In the genomic region with DNA sequence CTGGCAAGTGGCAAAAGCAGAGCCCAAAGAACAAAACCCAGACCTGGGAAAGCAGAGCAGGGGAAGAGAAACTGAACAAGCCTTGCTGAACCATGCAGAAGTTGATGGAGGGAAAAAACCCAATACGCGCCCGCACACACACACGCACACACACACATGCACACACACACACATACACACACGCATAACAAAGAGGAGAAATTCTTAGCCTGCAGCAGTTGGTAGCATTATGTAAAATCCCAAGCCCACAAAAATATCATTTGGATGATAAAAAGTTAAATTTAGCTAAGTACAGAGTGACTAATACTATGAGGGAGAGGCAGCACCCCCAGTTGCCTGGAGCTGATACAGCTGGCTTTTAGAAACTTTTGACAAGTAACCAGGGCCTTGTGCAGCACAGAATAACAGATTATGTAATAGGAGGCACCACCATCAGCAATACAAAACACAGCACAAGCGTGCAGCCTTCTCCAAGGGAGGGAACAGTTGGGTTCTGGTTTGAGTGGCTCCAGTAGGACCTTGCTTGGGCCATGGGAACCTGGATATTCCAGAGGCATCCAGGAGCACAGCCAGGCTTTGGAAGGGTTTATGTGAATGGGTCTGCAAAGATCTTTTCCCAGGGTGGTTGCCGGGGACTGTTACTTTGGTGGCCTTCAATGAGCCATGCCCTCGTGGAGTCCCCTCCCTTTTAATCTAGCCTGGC, we compare ENCODE assay signal across 2 cellular contexts.
TF ChIP-seq lines count a peak whose summit lies in the region.

No MANE protein-coding gene starts in this region.

TF ChIP-seq in A549, 52 proteins besides CTCF, POLR2A, EP300 and RAD21 (continued from another document):
- TF ChIP-seq BHLHE40 (IDR thresholded peaks at IDR 0.05; ENCODE audit: low read depth, low read length) (no peak), HOXB5 (CRISPR knock-in tag; IDR thresholded peaks at IDR 0.05) (no peak), USF2 (IDR thresholded peaks at IDR 0.05) (no peak), JUN (IDR thresholded peaks at IDR 0.05) (no peak), CEBPB (IDR thresholded peaks at IDR 0.05) (no peak), KDM1A (IDR thresholded peaks at IDR 0.05; ENCODE audit: low read depth) (no peak), REST (IDR thresholded peaks at IDR 0.05) (no peak), ZC3H11A (IDR thresholded peaks at IDR 0.05) (no peak), NR3C1 (IDR thresholded peaks at IDR 0.05) (no peak), HOXA7 (CRISPR knock-in tag; IDR thresholded peaks at IDR 0.05) (no peak)
- TF ChIP-seq, protein P1, sequence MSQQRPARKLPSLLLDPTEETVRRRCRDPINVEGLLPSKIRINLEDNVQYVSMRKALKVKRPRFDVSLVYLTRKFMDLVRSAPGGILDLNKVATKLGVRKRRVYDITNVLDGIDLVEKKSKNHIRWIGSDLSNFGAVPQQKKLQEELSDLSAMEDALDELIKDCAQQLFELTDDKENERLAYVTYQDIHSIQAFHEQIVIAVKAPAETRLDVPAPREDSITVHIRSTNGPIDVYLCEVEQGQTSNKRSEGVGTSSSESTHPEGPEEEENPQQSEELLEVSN (IDR thresholded peaks at IDR 0.05; ENCODE audit: borderline replicate concordance, low read depth) = no peak
- TF ChIP-seq, protein P2, sequence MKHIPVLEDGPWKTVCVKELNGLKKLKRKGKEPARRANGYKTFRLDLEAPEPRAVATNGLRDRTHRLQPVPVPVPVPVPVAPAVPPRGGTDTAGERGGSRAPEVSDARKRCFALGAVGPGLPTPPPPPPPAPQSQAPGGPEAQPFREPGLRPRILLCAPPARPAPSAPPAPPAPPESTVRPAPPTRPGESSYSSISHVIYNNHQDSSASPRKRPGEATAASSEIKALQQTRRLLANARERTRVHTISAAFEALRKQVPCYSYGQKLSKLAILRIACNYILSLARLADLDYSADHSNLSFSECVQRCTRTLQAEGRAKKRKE (CRISPR knock-in tag; IDR thresholded peaks at IDR 0.05; ENCODE audit: low read depth) = no peak

TF ChIP-seq in GM12878, 131 proteins besides CTCF, POLR2A, EP300 and RAD21 (continued from another document and continues in another):
- 0 out of 2 replicates have a peak, but pooled peaks have one; percentile 12 for TF ChIP-seq MEF2A (IDR thresholded peaks at IDR 0.05; ENCODE audit: insufficient read depth, low read depth, low read length)
- TF ChIP-seq JUND (IDR thresholded peaks at IDR 0.05; ENCODE audit: low read depth, low read length) = no peak
- TF ChIP-seq, protein P3, sequence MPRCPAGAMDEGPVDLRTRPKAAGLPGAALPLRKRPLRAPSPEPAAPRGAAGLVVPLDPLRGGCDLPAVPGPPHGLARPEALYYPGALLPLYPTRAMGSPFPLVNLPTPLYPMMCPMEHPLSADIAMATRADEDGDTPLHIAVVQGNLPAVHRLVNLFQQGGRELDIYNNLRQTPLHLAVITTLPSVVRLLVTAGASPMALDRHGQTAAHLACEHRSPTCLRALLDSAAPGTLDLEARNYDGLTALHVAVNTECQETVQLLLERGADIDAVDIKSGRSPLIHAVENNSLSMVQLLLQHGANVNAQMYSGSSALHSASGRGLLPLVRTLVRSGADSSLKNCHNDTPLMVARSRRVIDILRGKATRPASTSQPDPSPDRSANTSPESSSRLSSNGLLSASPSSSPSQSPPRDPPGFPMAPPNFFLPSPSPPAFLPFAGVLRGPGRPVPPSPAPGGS (IDR thresholded peaks at IDR 0.05; ENCODE audit: borderline replicate concordance, insufficient read depth, low read depth, low read length, poor library complexity, severe bottlenecking) = no peak
- TF ChIP-seq, protein P4, sequence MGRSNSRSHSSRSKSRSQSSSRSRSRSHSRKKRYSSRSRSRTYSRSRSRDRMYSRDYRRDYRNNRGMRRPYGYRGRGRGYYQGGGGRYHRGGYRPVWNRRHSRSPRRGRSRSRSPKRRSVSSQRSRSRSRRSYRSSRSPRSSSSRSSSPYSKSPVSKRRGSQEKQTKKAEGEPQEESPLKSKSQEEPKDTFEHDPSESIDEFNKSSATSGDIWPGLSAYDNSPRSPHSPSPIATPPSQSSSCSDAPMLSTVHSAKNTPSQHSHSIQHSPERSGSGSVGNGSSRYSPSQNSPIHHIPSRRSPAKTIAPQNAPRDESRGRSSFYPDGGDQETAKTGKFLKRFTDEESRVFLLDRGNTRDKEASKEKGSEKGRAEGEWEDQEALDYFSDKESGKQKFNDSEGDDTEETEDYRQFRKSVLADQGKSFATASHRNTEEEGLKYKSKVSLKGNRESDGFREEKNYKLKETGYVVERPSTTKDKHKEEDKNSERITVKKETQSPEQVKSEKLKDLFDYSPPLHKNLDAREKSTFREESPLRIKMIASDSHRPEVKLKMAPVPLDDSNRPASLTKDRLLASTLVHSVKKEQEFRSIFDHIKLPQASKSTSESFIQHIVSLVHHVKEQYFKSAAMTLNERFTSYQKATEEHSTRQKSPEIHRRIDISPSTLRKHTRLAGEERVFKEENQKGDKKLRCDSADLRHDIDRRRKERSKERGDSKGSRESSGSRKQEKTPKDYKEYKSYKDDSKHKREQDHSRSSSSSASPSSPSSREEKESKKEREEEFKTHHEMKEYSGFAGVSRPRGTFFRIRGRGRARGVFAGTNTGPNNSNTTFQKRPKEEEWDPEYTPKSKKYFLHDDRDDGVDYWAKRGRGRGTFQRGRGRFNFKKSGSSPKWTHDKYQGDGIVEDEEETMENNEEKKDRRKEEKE (IDR thresholded peaks at IDR 0.05) = no peak
- TF ChIP-seq ZSCAN29 (IDR thresholded peaks at IDR 0.05) = no peak
- TF ChIP-seq SRF (IDR thresholded peaks at IDR 0.05; ENCODE audit: low read depth in 2 of 2, low read length in 2 of 2) = no peak
- no peak for TF ChIP-seq TBL1XR1 (IDR thresholded peaks at IDR 0.05; ENCODE audit: low read depth, low read length)
- peak; percentile 77 for TF ChIP-seq NBN (IDR thresholded peaks at IDR 0.05)
- TF ChIP-seq PAX5 (IDR thresholded peaks at IDR 0.05; ENCODE audit: borderline replicate concordance, low read depth, low read length) = no peak
- TF ChIP-seq IRF3 (IDR thresholded peaks at IDR 0.05) = no peak
- TF ChIP-seq, protein P5, sequence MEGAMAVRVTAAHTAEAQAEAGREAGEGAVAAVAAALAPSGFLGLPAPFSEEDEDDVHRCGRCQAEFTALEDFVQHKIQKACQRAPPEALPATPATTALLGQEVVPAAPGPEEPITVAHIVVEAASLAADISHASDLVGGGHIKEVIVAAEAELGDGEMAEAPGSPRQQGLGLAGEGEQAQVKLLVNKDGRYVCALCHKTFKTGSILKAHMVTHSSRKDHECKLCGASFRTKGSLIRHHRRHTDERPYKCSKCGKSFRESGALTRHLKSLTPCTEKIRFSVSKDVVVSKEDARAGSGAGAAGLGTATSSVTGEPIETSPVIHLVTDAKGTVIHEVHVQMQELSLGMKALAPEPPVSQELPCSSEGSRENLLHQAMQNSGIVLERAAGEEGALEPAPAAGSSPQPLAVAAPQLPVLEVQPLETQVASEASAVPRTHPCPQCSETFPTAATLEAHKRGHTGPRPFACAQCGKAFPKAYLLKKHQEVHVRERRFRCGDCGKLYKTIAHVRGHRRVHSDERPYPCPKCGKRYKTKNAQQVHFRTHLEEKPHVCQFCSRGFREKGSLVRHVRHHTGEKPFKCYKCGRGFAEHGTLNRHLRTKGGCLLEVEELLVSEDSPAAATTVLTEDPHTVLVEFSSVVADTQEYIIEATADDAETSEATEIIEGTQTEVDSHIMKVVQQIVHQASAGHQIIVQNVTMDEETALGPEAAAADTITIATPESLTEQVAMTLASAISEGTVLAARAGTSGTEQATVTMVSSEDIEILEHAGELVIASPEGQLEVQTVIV (IDR thresholded peaks at IDR 0.05; ENCODE audit: borderline replicate concordance, partially characterized antibody) = no peak
- peak; percentile 38 for TF ChIP-seq SKIL (IDR thresholded peaks at IDR 0.05; ENCODE audit: low read depth, poor library complexity, severe bottlenecking)
- TF ChIP-seq TCF3 (IDR thresholded peaks at IDR 0.05; ENCODE audit: borderline replicate concordance, insufficient read depth, low read depth, low read length) = no peak
- TF ChIP-seq ETV6 (conservative IDR thresholded peaks at IDR 0.05 in 1 of 2, IDR thresholded peaks at IDR 0.05 in 1 of 2; ENCODE audit: borderline replicate concordance in 1 of 2, low read depth in 1 of 2) = peak in 1 of 2 experiments; percentile 48; a peak in 1 of 4 replicates
- no peak for TF ChIP-seq GATAD2B (conservative IDR thresholded peaks at IDR 0.05; ENCODE audit: low read depth)
- TF ChIP-seq ATF7 (IDR thresholded peaks at IDR 0.05; ENCODE audit: low read depth) = peak; percentile 44; the same call in 1 of the 2 replicates
- peak; percentile 0; the same call in 1 of the 2 replicates for TF ChIP-seq ATF2 (IDR thresholded peaks at IDR 0.05; ENCODE audit: low read length)
- 0 out of 2 replicates have a peak, but pooled peaks have one; percentile 42 for TF ChIP-seq GABPA (IDR thresholded peaks at IDR 0.05; ENCODE audit: low read depth)
- TF ChIP-seq ESRRA (IDR thresholded peaks at IDR 0.05; ENCODE audit: low read length) = no peak
- TF ChIP-seq PKNOX1 (IDR thresholded peaks at IDR 0.05) = no peak
- no peak for TF ChIP-seq MAX (IDR thresholded peaks at IDR 0.05; ENCODE audit: low read depth, low read length)
- TF ChIP-seq POLR2AphosphoS2 (IDR thresholded peaks at IDR 0.05; ENCODE audit: low read depth, low read length) = no peak
- no peak for TF ChIP-seq PAX8 (IDR thresholded peaks at IDR 0.05)
- peak; percentile 25; the same call in 1 of the 2 replicates for TF ChIP-seq SPI1 (IDR thresholded peaks at IDR 0.05; ENCODE audit: borderline replicate concordance, insufficient read depth, low read depth, low read length)
- no peak for TF ChIP-seq MEF2B (IDR thresholded peaks at IDR 0.05; ENCODE audit: partially characterized antibody, poor library complexity, severe bottlenecking)
- TF ChIP-seq USF2 (IDR thresholded peaks at IDR 0.05; ENCODE audit: borderline replicate concordance, low read depth, low read length) = no peak
- TF ChIP-seq PML (IDR thresholded peaks at IDR 0.05; ENCODE audit: low read length) = no peak
- TF ChIP-seq SMC3 (IDR thresholded peaks at IDR 0.05; ENCODE audit: borderline replicate concordance, low read length) = no peak
- TF ChIP-seq FOXM1 (IDR thresholded peaks at IDR 0.05; ENCODE audit: low read depth, low read length) = no peak
- peak; percentile 72; the same call in 1 of the 2 replicates for TF ChIP-seq CREM (IDR thresholded peaks at IDR 0.05; ENCODE audit: low read depth)
- no peak for TF ChIP-seq NFIC (IDR thresholded peaks at IDR 0.05; ENCODE audit: low read depth, low read length)
- TF ChIP-seq SREBF2 (IDR thresholded peaks at IDR 0.05; ENCODE audit: low read length) = no peak
